ENCODE assay signal across 10 cellular contexts in genomic region chr21:26717146-26717739, GRCh38.
A peak's percentile ranks its signal among the peaks of the same experiment; 100 is the strongest.
DNase-seq lines count a peak whose midpoint lies in the region; ATAC-seq, FAIRE-seq and TF ChIP-seq lines count a peak whose summit lies in the region.
"Had no signal": no experiment of that assay in that cellular context is flagged by ENCODE, and none has a peak within 500 bp of the region (broad histone marks: within the 10 kb centered on the region; RNA-seq: fewer than 3 reads in every experiment).

No MANE protein-coding gene starts in this region.

- H3K4me1 ChIP-seq in RWPE2 (ENCODE audit: insufficient read depth, poor library complexity, severe bottlenecking): no peaks in the 10 kb centered on the region

- peak; percentile 78 for TF ChIP-seq CTCF in 22Rv1 (IDR thresholded peaks at IDR 0.05)
- peak; percentile 40 for TF ChIP-seq CTCF in GM13977 (IDR thresholded peaks at IDR 0.05; ENCODE audit: extremely low read depth, insufficient read depth, missing control alignments)
- TF ChIP-seq CTCF in RWPE2 (IDR thresholded peaks at IDR 0.05; ENCODE audit: poor library complexity, severe bottlenecking): peak; percentile 72

- H3K36me3 ChIP-seq in RWPE2 (ENCODE audit: low read depth): no peaks in the 10 kb centered on the region

- in situ Hi-C loops in GM13977 (cut with MboI; ENCODE audit: low pct_unique_long_range_greater_than_20kb, low sequenced_read_pairs, unreplicated experiment): loop anchor here (25.0 kb wide), 2 partner anchors 830 to 1105 kb away; partner anchors contain the start of gene MRPL39

- ATAC-seq in RWPE2 (ENCODE audit: low read depth): no peak
- no peak for ATAC-seq in GM21526 (IDR thresholded peaks at IDR 0.05; ENCODE audit: low FRiP score, unreplicated experiment)
- ATAC-seq in GM19463 (IDR thresholded peaks at IDR 0.05; ENCODE audit: unreplicated experiment): no peak
- ATAC-seq in HG03457 (IDR thresholded peaks at IDR 0.05; ENCODE audit: unreplicated experiment): no peak

- peak; percentile 67 for FAIRE-seq in frontal cortex (lab: Jason Lieb, UNC)
- FAIRE-seq: GM18507 had no signal

- no peaks in the 10 kb centered on the region for H3K9me3 ChIP-seq in RWPE2 (ENCODE audit: severe bottlenecking)

- DNase-seq in GM13977 (ENCODE audit: low spot score) (peak; percentile 18), RWPE2 (ENCODE audit: low spot score) (no peak), frontal cortex (ENCODE audit: low spot score in 2 of 2) (no peak), 8988T (no peak)
- DNase-seq: activated naive CD8-positive, alpha-beta T cell treated with anti-CD3 and anti-CD28 coated beads, Interleukin-2, amount 10 ng/mL, durations not matched to agents 7 days and 5 days had no signal

- H3K27me3 ChIP-seq in RWPE2 (ENCODE audit: insufficient read depth, poor library complexity, severe bottlenecking): no peaks in the 10 kb centered on the region

- no peak overlapping the region for H3K4me3 ChIP-seq in RWPE2 (ENCODE audit: severe bottlenecking)

- H3K27ac ChIP-seq in 22Rv1: no peak overlapping the region
- H3K27ac ChIP-seq in RWPE2 (ENCODE audit: poor library complexity, severe bottlenecking): no peak overlapping the region
